Comparison of ENCODE assay signal across 1 cellular context in genomic region chr19:11598746-11599145, GRCh38.
TF ChIP-seq lines count a peak whose summit lies in the region.

No MANE protein-coding gene starts in this region.

TF ChIP-seq in IMR-90, 13 proteins besides CTCF, POLR2A, EP300 and RAD21:
- no peak for TF ChIP-seq CHD1 (IDR thresholded peaks at IDR 0.05; ENCODE audit: low read depth, low read length)
- TF ChIP-seq MAZ (IDR thresholded peaks at IDR 0.05; ENCODE audit: borderline replicate concordance, low read depth, low read length): no peak
- no peak for TF ChIP-seq FOS (IDR thresholded peaks at IDR 0.05; ENCODE audit: low read depth, low read length)
- no peak for TF ChIP-seq MAFK (IDR thresholded peaks at IDR 0.05; ENCODE audit: low read depth, low read length)
- TF ChIP-seq CEBPB (IDR thresholded peaks at IDR 0.05; ENCODE audit: low read depth, low read length): no peak
- no peak for TF ChIP-seq SMC3 (IDR thresholded peaks at IDR 0.05; ENCODE audit: low read depth, low read length)
- no peak for TF ChIP-seq ELK1 (IDR thresholded peaks at IDR 0.05; ENCODE audit: borderline replicate concordance, low read depth, low read length)
- TF ChIP-seq MXI1 (IDR thresholded peaks at IDR 0.05; ENCODE audit: borderline replicate concordance, low read depth, low read length): no peak
- TF ChIP-seq RCOR1 (IDR thresholded peaks at IDR 0.05; ENCODE audit: insufficient replicate concordance, low read length): no peak
- TF ChIP-seq BHLHE40 (IDR thresholded peaks at IDR 0.05; ENCODE audit: low read depth, low read length): no peak
- TF ChIP-seq RFX5 (IDR thresholded peaks at IDR 0.05; ENCODE audit: low read depth, low read length): no peak
- no peak for TF ChIP-seq NFE2L2 (IDR thresholded peaks at IDR 0.05; ENCODE audit: low read depth, low read length)
- TF ChIP-seq USF2 (IDR thresholded peaks at IDR 0.05; ENCODE audit: low read depth, low read length): no peak
